In the genomic region with DNA sequence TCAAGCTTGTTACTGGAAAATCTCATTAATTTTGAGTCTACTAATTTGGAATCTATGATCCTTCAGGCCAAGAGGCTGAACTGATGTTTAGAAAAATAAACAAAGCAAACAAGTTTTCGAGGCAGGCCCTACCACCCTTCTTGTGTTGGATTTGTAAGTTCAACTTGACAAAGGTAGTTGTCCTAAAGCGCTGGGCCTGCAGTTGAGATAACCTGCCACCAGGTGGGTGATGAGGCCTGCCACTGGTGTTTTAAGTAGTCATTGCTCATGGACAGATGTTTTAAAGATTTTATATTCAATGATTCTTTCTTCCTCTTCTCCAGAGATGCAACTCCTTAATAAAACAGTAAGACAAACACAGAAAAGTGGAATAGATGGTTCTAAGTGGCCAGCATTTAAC, we compare ENCODE assay signal across 7 cellular contexts. TPM values are rescaled to one million over a fixed set of nuclear protein-coding genes. Genes with fewer than 3 reads are reported as not detected.
DNase-seq lines count a peak whose midpoint lies in the region; ATAC-seq, FAIRE-seq and TF ChIP-seq lines count a peak whose summit lies in the region.

No MANE protein-coding gene starts in this region.

- CTCF ChIA-PET in Panc1 (lab: Charles Lee): interaction anchor here (0.5 to 1.1 kb wide), 2 partner anchors 19 to 527 kb away, joined by 7 read pairs; no protein-coding TSS in a partner anchor
- CTCF ChIA-PET in HepG2 (lab: Yijun Ruan, JAX; ENCODE audit: low intra/inter-chr PET ratio, low total read pairs): interaction anchor here (2.3 kb wide), 1 partner anchor 54 kb away, joined by 36 read pairs; no protein-coding TSS in a partner anchor

- H3K4me3 ChIP-seq in Panc1 (ENCODE audit: low read depth in 2 of 2, low read length in 2 of 2) (no peak overlapping the region), HepG2 (replicated peaks in 1 of 3; ENCODE audit: insufficient read depth in 1 of 3, low read depth in 2 of 3, low read length in 3 of 3) (no peak overlapping the region), esophagus muscularis mucosa (no peak overlapping the region)

- H3K36me3 ChIP-seq in Panc1 (ENCODE audit: control insufficient read depth, insufficient read depth, low read length) (no peaks in the 10 kb centered on the region), HepG2 (replicated peaks in 1 of 2; ENCODE audit: control insufficient read depth in 1 of 2, insufficient read depth in 2 of 2, low read length in 2 of 2) (no peaks in the 10 kb centered on the region), esophagus muscularis mucosa (peaks cover 0 to under 1% (median 0%) of the 10 kb centered on the region in 4 donors)

- H3K27ac ChIP-seq in Panc1 (ENCODE audit: low read length) (no peak overlapping the region), HepG2 (ENCODE audit: extremely low read length, insufficient read depth, low read length) (no peak overlapping the region), esophagus muscularis mucosa (replicated peaks in 1 of 4) (peak overlapping the region in 2 of 4 donors; percentile 27 to 44)

- H3K4me2 ChIP-seq in HepG2 (ENCODE audit: low read depth, low read length): no peak overlapping the region

- no peaks in the 10 kb centered on the region for H3K79me2 ChIP-seq in HepG2 (ENCODE audit: insufficient read depth, low read length)

- peak; percentile 55 for DNase-seq in GM13977 (ENCODE audit: low spot score)
- no peak for DNase-seq in Panc1 (ENCODE audit: low read depth, low spot score)
- peak in 1 of 2 donors; percentile 60 for DNase-seq in activated naive CD4-positive, alpha-beta T cell treated with anti-CD3 and anti-CD28 coated beads, Interleukin-2, amount 50 U/mL, for 72 hours (ENCODE audit: low spot score in 2 of 2)
- peak; percentile 23 for DNase-seq in HepG2 (ENCODE audit: low spot score)
- peak; percentile 3 to 36 (median 26) for DNase-seq in stimulated activated naive CD4-positive, alpha-beta T cell (lab: John Stamatoyannopoulos, UW)
- no peak for DNase-seq in NCI-H1930 (lab: John Stamatoyannopoulos, UW)
- no peak for DNase-seq in esophagus muscularis mucosa (ENCODE audit: extremely low spot score)

- TF ChIP-seq EP300 in HepG2 (IDR thresholded peaks at IDR 0.05; ENCODE audit: low read depth in 2 of 2, low read length in 2 of 2): no peak
- TF ChIP-seq EP300 in HepG2 (CRISPR knock-in tag; IDR thresholded peaks at IDR 0.05; ENCODE audit: borderline replicate concordance): no peak
- TF ChIP-seq EP300 in esophagus muscularis mucosa (IDR thresholded peaks at IDR 0.05): no peak

- H3K9me3 Mint-ChIP-seq in activated naive CD4-positive, alpha-beta T cell treated with anti-CD3 and anti-CD28 coated beads, Interleukin-2, amount 50 U/mL, for 72 hours: no peaks in the 10 kb centered on the region

- peak; percentile 79 for FAIRE-seq in HepG2 (lab: Jason Lieb, UNC)

- no peak overlapping the region for H3K9ac ChIP-seq in HepG2 (ENCODE audit: insufficient read depth, low read depth, low read length)

- in situ Hi-C loops in GM13977 (cut with MboI; ENCODE audit: low pct_unique_long_range_greater_than_20kb, low sequenced_read_pairs, unreplicated experiment): no loop called here
- in situ Hi-C loops in Panc1 (cut with HindIII; ENCODE audit: low pct_unique_long_range_greater_than_20kb, low sequenced_read_pairs): no loop called here
- in situ Hi-C loops in HepG2 (cut with HindIII; ENCODE audit: extremely low pct_ligation_motif_present, low pct_unique_long_range_greater_than_20kb): no loop called here

- no peaks in the 10 kb centered on the region for H4K20me1 ChIP-seq in HepG2 (ENCODE audit: insufficient read depth, low read length)

- no peak overlapping the region for H2AFZ ChIP-seq in HepG2 (ENCODE audit: low read length)

- intact Hi-C loops in Panc1 (cut with micrococcal nuclease; ENCODE audit: unreplicated experiment): no loop called here
- intact Hi-C loops in HepG2 (cut with micrococcal nuclease; ENCODE audit: unreplicated experiment): loop anchor here (1.0 kb wide), 1 partner anchor 54 kb away; no protein-coding TSS in a partner anchor
- intact Hi-C loops in esophagus muscularis mucosa (cut with DNase I): no loop called here

- WGBS in HepG2 (ENCODE audit: low lambda C conversion rate): 0% methylated on average over 2 of the region's 2 CpGs
- WGBS in esophagus muscularis mucosa: 90% methylated on average over 2 of the region's 2 CpGs

- H3K27ac Mint-ChIP-seq in activated naive CD4-positive, alpha-beta T cell treated with anti-CD3 and anti-CD28 coated beads, Interleukin-2, amount 50 U/mL, for 72 hours: no peak overlapping the region

- H3K9me3 ChIP-seq in Panc1 (ENCODE audit: control insufficient read depth, insufficient read depth, low read depth, low read length): no peaks in the 10 kb centered on the region
- H3K9me3 ChIP-seq in HepG2 (ENCODE audit: low read length): no peaks in the 10 kb centered on the region
- H3K9me3 ChIP-seq in esophagus muscularis mucosa: no peaks in the 10 kb centered on the region

- H3K36me3 Mint-ChIP-seq in activated naive CD4-positive, alpha-beta T cell treated with anti-CD3 and anti-CD28 coated beads, Interleukin-2, amount 50 U/mL, for 72 hours: no peaks in the 10 kb centered on the region

- BruUV-seq in Panc1 (replicated peaks; lab: Mats Ljungman, UMichigan) (no TSS peak), HepG2 (replicated peaks; lab: Mats Ljungman, UMichigan) (no TSS peak)

- ATAC-seq in Panc1 (no peak), HepG2 (peak; percentile 64)
- ATAC-seq in activated naive CD4-positive, alpha-beta T cell treated with anti-CD3 and anti-CD28 coated beads, Interleukin-2, amount 50 U/mL, for 72 hours: peak; percentile 38 to 71

- no peaks in the 10 kb centered on the region for H3K4me1 ChIP-seq in Panc1 (ENCODE audit: control insufficient read depth, insufficient read depth, low read length)
- peaks cover 29% of the 10 kb centered on the region for H3K4me1 ChIP-seq in HepG2 (ENCODE audit: insufficient read depth, low read length)
- peaks cover 26 to 38% (median 33%) of the 10 kb centered on the region in 4 donors for H3K4me1 ChIP-seq in esophagus muscularis mucosa

- TF ChIP-seq RAD21 in HepG2 (CRISPR knock-in tag; IDR thresholded peaks at IDR 0.05): peak; percentile 15; the same call in 1 of the 2 replicates

- TF ChIP-seq POLR2A in HepG2 (IDR thresholded peaks at IDR 0.05; ENCODE audit: insufficient read depth in 1 of 2, low read depth in 2 of 2, low read length in 2 of 2) (no peak), esophagus muscularis mucosa (IDR thresholded peaks at IDR 0.05; ENCODE audit: low read depth) (no peak)

- no peaks in the 10 kb centered on the region for H3K27me3 ChIP-seq in Panc1 (ENCODE audit: control insufficient read depth, insufficient read depth, low read length)
- peaks cover 0 to 17% of the 10 kb centered on the region in 2 experiments; a peak in 3 of 5 replicates for H3K27me3 ChIP-seq in HepG2 (ENCODE audit: control insufficient read depth in 1 of 2, insufficient read depth in 2 of 2, low read length in 2 of 2)
- peaks cover 0 to 8% (median 2%) of the 10 kb centered on the region in 4 donors for H3K27me3 ChIP-seq in esophagus muscularis mucosa

- POLR2A ChIA-PET in Panc1 (lab: Charles Lee): no interaction called here
- POLR2A ChIA-PET in HepG2 (lab: Yijun Ruan, JAX): no interaction called here

- TF ChIP-seq CTCF in GM13977 (IDR thresholded peaks at IDR 0.05; ENCODE audit: extremely low read depth, insufficient read depth, missing control alignments) (peak; percentile 56), Panc1 (IDR thresholded peaks at IDR 0.05) (peak; percentile 59), HepG2 (CRISPR knock-in tag; IDR thresholded peaks at IDR 0.05) (peak; percentile 67), esophagus muscularis mucosa (IDR thresholded peaks at IDR 0.05) (peak in 1 of 3 experiments; percentile 38)

RNA-seq across cellular contexts. Expression of gene ACVRL1, which starts 19.4 kb away (rescaled TPM):
- total RNA-seq in Panc1 (2021; ENCODE audit: unreplicated experiment) (0.36 TPM), HepG2 (2016; rRNA removed; fragmentation: Illumina TruSeq; extraction: Trizol) (not detected in 2 replicates), esophagus muscularis mucosa (100 to 1,000 TPM; 124 to 149 (median 125) TPM)
- polyA plus RNA-seq in Panc1 (2012; ENCODE audit: insufficient read length): not detected
- not detected for total RNA-seq in activated naive CD4-positive, alpha-beta T cell treated with anti-CD3 and anti-CD28 coated beads, Interleukin-2, amount 50 U/mL, for 72 hours
- not detected in 2 replicates for total RNA-seq in HepG2 (2016; cell fraction: cytosol; rRNA removed; fragmentation: Illumina TruSeq; extraction: Trizol; ENCODE audit: low read depth)
- total RNA-seq in HepG2 (2016; cell fraction: insoluble cytoplasmic fraction; rRNA removed; fragmentation: Illumina TruSeq; extraction: Trizol): not detected in 2 replicates
- not detected in 2 replicates for total RNA-seq in HepG2 (2016; cell fraction: membrane; rRNA removed; fragmentation: Illumina TruSeq; extraction: Trizol)
- not detected in 2 replicates for total RNA-seq in HepG2 (2016; cell fraction: nucleus; rRNA removed; fragmentation: Illumina TruSeq; extraction: Trizol)
- polyA plus RNA-seq in HepG2 (2011; rRNA removed): not detected in 2 replicates
- not detected in 2 replicates for polyA plus RNA-seq in HepG2 (2011; cell fraction: cytosol; rRNA removed)
- not detected in 2 replicates for polyA plus RNA-seq in HepG2 (2011; cell fraction: nucleus; rRNA removed)
- polyA plus RNA-seq in HepG2 (2012): not detected in 2 replicates
- not detected in 2 replicates for polyA plus RNA-seq in HepG2 (2016; cell fraction: cytosol; fragmentation: Illumina TruSeq; extraction: Trizol; ENCODE audit: low read depth)
- not detected in 2 replicates for polyA plus RNA-seq in HepG2 (2016; cell fraction: insoluble cytoplasmic fraction; fragmentation: Illumina TruSeq; extraction: Trizol; ENCODE audit: low read depth)
- polyA plus RNA-seq in HepG2 (2016; cell fraction: membrane; fragmentation: Illumina TruSeq; extraction: Trizol; ENCODE audit: low read depth): not detected in 2 replicates
- polyA plus RNA-seq in HepG2 (2016; cell fraction: nucleus; fragmentation: Illumina TruSeq; extraction: Trizol; ENCODE audit: insufficient read depth, low read depth): not detected in 2 replicates
- 0.05 TPM in 1 of 2 replicates, not detected in the other for polyA minus RNA-seq in HepG2 (2011; rRNA and poly(A)+ RNA removed; ENCODE audit: low replicate concordance)
- not detected in 2 replicates for polyA minus RNA-seq in HepG2 (2011; cell fraction: cytosol; rRNA and poly(A)+ RNA removed)
- not detected in 2 replicates for polyA minus RNA-seq in HepG2 (2011; cell fraction: nucleus; rRNA and poly(A)+ RNA removed)

RNA-seq across cellular contexts. Expression of gene ACVR1B, which starts 24.8 kb away (rescaled TPM):
- total RNA-seq in Panc1 (2021; ENCODE audit: unreplicated experiment) (23.0 TPM), HepG2 (2016; rRNA removed; fragmentation: Illumina TruSeq; extraction: Trizol) (5.8 and 8.9 TPM in 2 replicates), esophagus muscularis mucosa (10 to 100 TPM in 3 of 4 donors, 1 to 10 TPM in 1; 9.1 to 22.4 (median 13.9) TPM)
- polyA plus RNA-seq in Panc1 (2012; ENCODE audit: insufficient read length): 20.1 TPM
- total RNA-seq in activated naive CD4-positive, alpha-beta T cell treated with anti-CD3 and anti-CD28 coated beads, Interleukin-2, amount 50 U/mL, for 72 hours: 1 to 10 TPM; 5.2 to 9.0 TPM
- 2.0 and 2.2 TPM in 2 replicates for total RNA-seq in HepG2 (2016; cell fraction: cytosol; rRNA removed; fragmentation: Illumina TruSeq; extraction: Trizol; ENCODE audit: low read depth)
- 4.3 and 9.8 TPM in 2 replicates for total RNA-seq in HepG2 (2016; cell fraction: insoluble cytoplasmic fraction; rRNA removed; fragmentation: Illumina TruSeq; extraction: Trizol)
- 5.4 and 7.6 TPM in 2 replicates for total RNA-seq in HepG2 (2016; cell fraction: membrane; rRNA removed; fragmentation: Illumina TruSeq; extraction: Trizol)
- 9.9 and 14.3 TPM in 2 replicates for total RNA-seq in HepG2 (2016; cell fraction: nucleus; rRNA removed; fragmentation: Illumina TruSeq; extraction: Trizol)
- polyA plus RNA-seq in HepG2 (2011; rRNA removed): 12.1 and 14.1 TPM in 2 replicates
- 12.0 and 13.7 TPM in 2 replicates for polyA plus RNA-seq in HepG2 (2011; cell fraction: cytosol; rRNA removed)
- 12.5 and 12.9 TPM in 2 replicates for polyA plus RNA-seq in HepG2 (2011; cell fraction: nucleus; rRNA removed)
- 10.8 and 11.8 TPM in 2 replicates for polyA plus RNA-seq in HepG2 (2012)
- 1.1 and 1.3 TPM in 2 replicates for polyA plus RNA-seq in HepG2 (2016; cell fraction: cytosol; fragmentation: Illumina TruSeq; extraction: Trizol; ENCODE audit: low read depth)
- 5.3 and 5.6 TPM in 2 replicates for polyA plus RNA-seq in HepG2 (2016; cell fraction: insoluble cytoplasmic fraction; fragmentation: Illumina TruSeq; extraction: Trizol; ENCODE audit: low read depth)
- 3.8 and 4.6 TPM in 2 replicates for polyA plus RNA-seq in HepG2 (2016; cell fraction: membrane; fragmentation: Illumina TruSeq; extraction: Trizol; ENCODE audit: low read depth)
- polyA plus RNA-seq in HepG2 (2016; cell fraction: nucleus; fragmentation: Illumina TruSeq; extraction: Trizol; ENCODE audit: insufficient read depth, low read depth): 16.9 and 17.0 TPM in 2 replicates
- polyA minus RNA-seq in HepG2 (2011; rRNA and poly(A)+ RNA removed; ENCODE audit: low replicate concordance): 22.8 and 32.8 TPM in 2 replicates
- 9.7 and 13.2 TPM in 2 replicates for polyA minus RNA-seq in HepG2 (2011; cell fraction: cytosol; rRNA and poly(A)+ RNA removed)
- polyA minus RNA-seq in HepG2 (2011; cell fraction: nucleus; rRNA and poly(A)+ RNA removed): 12.1 and 14.2 TPM in 2 replicates

RNA-seq across cellular contexts. Expression of gene ANKRD33, which starts 38.8 kb away (rescaled TPM):
- total RNA-seq in Panc1 (2021; ENCODE audit: unreplicated experiment) (0.21 TPM), HepG2 (2016; rRNA removed; fragmentation: Illumina TruSeq; extraction: Trizol) (not detected in 2 replicates), esophagus muscularis mucosa (not detected)
- polyA plus RNA-seq in Panc1 (2012; ENCODE audit: insufficient read length): not detected
- total RNA-seq in activated naive CD4-positive, alpha-beta T cell treated with anti-CD3 and anti-CD28 coated beads, Interleukin-2, amount 50 U/mL, for 72 hours: not detected
- total RNA-seq in HepG2 (2016; cell fraction: cytosol; rRNA removed; fragmentation: Illumina TruSeq; extraction: Trizol; ENCODE audit: low read depth): not detected in 2 replicates
- total RNA-seq in HepG2 (2016; cell fraction: insoluble cytoplasmic fraction; rRNA removed; fragmentation: Illumina TruSeq; extraction: Trizol): not detected in 2 replicates
- total RNA-seq in HepG2 (2016; cell fraction: membrane; rRNA removed; fragmentation: Illumina TruSeq; extraction: Trizol): not detected in 2 replicates
- not detected in 2 replicates for total RNA-seq in HepG2 (2016; cell fraction: nucleus; rRNA removed; fragmentation: Illumina TruSeq; extraction: Trizol)
- 0.04 and 0.07 TPM in 2 replicates for polyA plus RNA-seq in HepG2 (2011; rRNA removed)
- polyA plus RNA-seq in HepG2 (2011; cell fraction: cytosol; rRNA removed): 0.03 and 0.04 TPM in 2 replicates
- 0.16 and 0.33 TPM in 2 replicates for polyA plus RNA-seq in HepG2 (2011; cell fraction: nucleus; rRNA removed)
- not detected in 2 replicates for polyA plus RNA-seq in HepG2 (2012)
- polyA plus RNA-seq in HepG2 (2016; cell fraction: cytosol; fragmentation: Illumina TruSeq; extraction: Trizol; ENCODE audit: low read depth): not detected in 2 replicates
- polyA plus RNA-seq in HepG2 (2016; cell fraction: insoluble cytoplasmic fraction; fragmentation: Illumina TruSeq; extraction: Trizol; ENCODE audit: low read depth): not detected in 2 replicates
- polyA plus RNA-seq in HepG2 (2016; cell fraction: membrane; fragmentation: Illumina TruSeq; extraction: Trizol; ENCODE audit: low read depth): not detected in 2 replicates
- polyA plus RNA-seq in HepG2 (2016; cell fraction: nucleus; fragmentation: Illumina TruSeq; extraction: Trizol; ENCODE audit: insufficient read depth, low read depth): not detected in 2 replicates
- polyA minus RNA-seq in HepG2 (2011; rRNA and poly(A)+ RNA removed; ENCODE audit: low replicate concordance): 0.05 and 0.18 TPM in 2 replicates
- not detected in 2 replicates for polyA minus RNA-seq in HepG2 (2011; cell fraction: cytosol; rRNA and poly(A)+ RNA removed)
- not detected in 2 replicates for polyA minus RNA-seq in HepG2 (2011; cell fraction: nucleus; rRNA and poly(A)+ RNA removed)

Comparison
In these comparisons a context has a peak if more than half of its experiments do, and no peak if none do; other contexts are left out.
1. DNase-seq: peak in GM13977 (single experiment), HepG2 (single experiment) and stimulated activated naive CD4-positive, alpha-beta T cell (6 of 6); none in Panc1 (single experiment), NCI-H1930 (0 of 2) and esophagus muscularis mucosa (single experiment).
2. RNA of gene ACVRL1, which starts 19.4 kb away (total RNA-seq): 124 to 149 TPM in esophagus muscularis mucosa; 0.36 TPM in Panc1 (single experiment), not detected in activated naive CD4-positive, alpha-beta T cell treated with anti-CD3 and anti-CD28 coated beads, Interleukin-2, amount 50 U/mL, for 72 hours and not detected in HepG2; every median in the first group is over 10 times any median in the second.